26 cellular contexts compared by ENCODE assay signal in the genomic region with DNA sequence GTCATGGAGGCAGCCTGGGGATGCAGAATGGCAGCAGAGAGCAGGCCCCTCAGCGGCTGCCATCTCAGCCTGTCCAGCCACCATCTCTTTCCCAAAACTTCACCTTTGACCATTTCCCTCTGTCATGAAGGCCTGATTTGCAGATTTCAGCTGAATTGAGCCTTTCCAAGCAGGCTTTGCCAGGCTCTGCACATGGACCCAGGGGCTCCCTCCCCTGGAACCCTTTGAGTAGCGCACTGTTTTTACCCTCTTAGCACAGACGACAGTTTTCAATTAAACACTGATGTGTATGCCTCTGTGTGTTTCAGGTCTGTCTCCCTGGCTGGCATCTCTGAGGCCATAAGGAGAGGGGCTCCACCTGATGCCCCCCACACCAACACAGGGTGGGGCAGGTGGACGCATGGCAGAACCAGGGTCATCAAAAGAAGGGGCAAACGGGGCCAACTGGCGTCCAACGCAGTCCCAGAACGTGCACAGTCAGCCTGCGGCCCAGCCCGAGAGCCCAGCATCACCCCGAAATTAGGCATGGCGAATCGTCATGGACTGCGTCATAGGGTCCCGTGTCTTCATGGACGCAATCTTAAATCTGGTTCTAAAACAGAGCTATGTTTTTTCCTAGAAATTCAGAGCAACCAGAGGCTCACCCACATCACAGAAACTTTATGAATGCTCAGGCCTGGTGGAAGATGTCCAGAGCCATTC.
"Had no signal": no experiment of that assay in that cellular context is flagged by ENCODE, and none has a peak within 500 bp of the region (broad histone marks: within the 10 kb centered on the region; RNA-seq: fewer than 3 reads in every experiment).

No MANE protein-coding gene starts in this region.

- H3K27ac Mint-ChIP-seq: activated CD4-positive, alpha-beta T cell treated with anti-CD3 and anti-CD28 coated beads for 36 hours; activated CD8-positive, alpha-beta T cell treated with anti-CD3 and anti-CD28 coated beads for 36 hours; activated naive CD4-positive, alpha-beta T cell treated with anti-CD3 and anti-CD28 coated beads, Interleukin-2, amount 50 U/mL, for 24 hours; activated T-cell treated with anti-CD3 and anti-CD28 coated beads, Interleukin-2, amount 50 U/mL, for 24 hours; activated T-helper 1 cell treated with anti-CD3 and anti-CD28 coated beads, Interleukin-12 subunit alpha, Interleukin-12 subunit beta, Interleukin-2, Interleukin-4 antibody, amounts not matched to agents 30 ng/mL and 10 ng/mL and 1 ng/mL, durations not matched to agents 14 hours and 24 hours and 36 hours; T-cell had no signal

- DNase-seq: activated CD4-positive, alpha-beta T cell treated with anti-CD3 and anti-CD28 coated beads for 36 hours; activated CD8-positive, alpha-beta T cell treated with anti-CD3 and anti-CD28 coated beads for 36 hours; activated effector memory CD4-positive, alpha-beta T cell treated with Interleukin-2 at 50 U/mL for 16 hours; activated naive CD4-positive, alpha-beta T cell; activated T-cell treated with anti-CD3 and anti-CD28 coated beads, Interleukin-2, amount 50 U/mL, for 24 hours; aorta; caudate nucleus; KG1; NCI-H1048; NCI-H1930; NCI-H2107; NCI-H2171 treated with DMSO at 0.1 percent for 48 hours; NCI-H226; NCI-H526 treated with DMSO at 0.1 percent for 48 hours; NCI-H82; OCI-M1; RPMI8226; T-cell; T-helper 2 cell had no signal

- H3K36me3 ChIP-seq: breast epithelium had no signal

- H3K9me3 Mint-ChIP-seq: activated CD8-positive, alpha-beta T cell treated with anti-CD3 and anti-CD28 coated beads for 36 hours; activated naive CD4-positive, alpha-beta T cell treated with anti-CD3 and anti-CD28 coated beads, Interleukin-2, amount 50 U/mL, for 24 hours; activated T-helper 1 cell treated with anti-CD3 and anti-CD28 coated beads, Interleukin-12 subunit alpha, Interleukin-12 subunit beta, Interleukin-2, Interleukin-4 antibody, amounts not matched to agents 30 ng/mL and 10 ng/mL and 1 ng/mL, durations not matched to agents 14 hours and 24 hours and 36 hours had no signal

- H3K4me3 Mint-ChIP-seq: activated CD4-positive, alpha-beta T cell treated with anti-CD3 and anti-CD28 coated beads for 36 hours; activated CD8-positive, alpha-beta T cell treated with anti-CD3 and anti-CD28 coated beads for 36 hours; activated naive CD4-positive, alpha-beta T cell treated with anti-CD3 and anti-CD28 coated beads, Interleukin-2, amount 50 U/mL, for 24 hours; activated T-cell treated with anti-CD3 and anti-CD28 coated beads, Interleukin-2, amount 50 U/mL, for 24 hours; activated T-helper 1 cell treated with anti-CD3 and anti-CD28 coated beads, Interleukin-12 subunit alpha, Interleukin-12 subunit beta, Interleukin-2, Interleukin-4 antibody, amounts not matched to agents 30 ng/mL and 10 ng/mL and 1 ng/mL, durations not matched to agents 14 hours and 24 hours and 36 hours; T-cell had no signal

- H3K36me3 Mint-ChIP-seq: activated naive CD4-positive, alpha-beta T cell treated with anti-CD3 and anti-CD28 coated beads, Interleukin-2, amount 50 U/mL, for 24 hours; T-cell had no signal

- H3K4me1 ChIP-seq: breast epithelium had no signal

- H3K4me3 ChIP-seq: breast epithelium, SK-N-MC had no signal

- H3K4me1 Mint-ChIP-seq: activated CD4-positive, alpha-beta T cell treated with anti-CD3 and anti-CD28 coated beads for 36 hours; activated naive CD4-positive, alpha-beta T cell treated with anti-CD3 and anti-CD28 coated beads, Interleukin-2, amount 50 U/mL, for 24 hours; T-cell had no signal

- ATAC-seq: activated CD4-positive, alpha-beta T cell treated with anti-CD3 and anti-CD28 coated beads for 36 hours; activated CD8-positive, alpha-beta T cell treated with anti-CD3 and anti-CD28 coated beads for 36 hours; Panc1; Right ventricle myocardium inferior; T-cell had no signal

- H3K27ac ChIP-seq: breast epithelium, SK-N-MC, VCaP had no signal

- H3K27me3 Mint-ChIP-seq: activated CD4-positive, alpha-beta T cell treated with anti-CD3 and anti-CD28 coated beads for 36 hours; activated naive CD4-positive, alpha-beta T cell treated with anti-CD3 and anti-CD28 coated beads, Interleukin-2, amount 50 U/mL, for 24 hours; activated T-cell treated with anti-CD3 and anti-CD28 coated beads, Interleukin-2, amount 50 U/mL, for 24 hours had no signal
